Comparison of ENCODE assay signal across 21 cellular contexts in the genomic region with DNA sequence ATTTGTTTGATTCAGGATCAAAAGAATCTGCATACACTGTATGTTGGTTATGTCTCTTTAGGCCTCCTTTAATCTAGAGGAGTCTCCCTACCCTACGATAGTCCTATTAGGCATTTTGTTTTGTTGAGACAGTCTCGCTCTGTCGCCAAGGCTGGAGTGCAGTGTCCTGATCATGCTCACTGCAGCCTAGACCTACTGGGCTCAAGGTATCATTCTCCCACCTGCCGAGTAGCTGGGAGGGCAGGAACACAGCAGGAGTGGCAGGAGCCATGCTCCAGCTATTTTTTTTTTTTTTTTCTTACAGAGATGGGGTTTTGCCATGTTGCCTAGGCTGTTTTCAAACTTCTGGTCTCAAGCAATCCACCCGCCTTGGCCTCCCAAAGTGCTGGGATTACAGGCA.
"Had no signal": no experiment of that assay in that cellular context is flagged by ENCODE, and none has a peak within 500 bp of the region (broad histone marks: within the 10 kb centered on the region; RNA-seq: fewer than 3 reads in every experiment).

No MANE protein-coding gene starts in this region.

- H3K36me3 ChIP-seq: SJSA1 had no signal

- FAIRE-seq: HepG2, K562, RCC 7860 had no signal

- H3K9ac ChIP-seq: KMS-11 had no signal

- H3K9me3 ChIP-seq: SJSA1 had no signal

- DNase-seq: Kasumi-1, MM.1S, NCI-H1092 treated with DMSO at 0.1 percent for 48 hours, NCI-H1436, NCI-H187, NCI-H2029, NCI-H2081 treated with DMSO at 0.1 percent for 48 hours, NCI-H226, NCI-H446, NCI-H510A, NCI-H524 treated with DMSO at 0.1 percent for 48 hours, Right ventricle myocardium superior, RPMI8226, SIG-M5 had no signal

- H3K4me2 ChIP-seq: KMS-11 had no signal

- H3K4me3 Mint-ChIP-seq: IgD-negative memory B cell had no signal

- H3K27ac Mint-ChIP-seq: IgD-negative memory B cell had no signal

- H3K27ac ChIP-seq: KMS-11, SJSA1, SK-N-MC had no signal

- H3K27me3 ChIP-seq: SJSA1 had no signal

- H3K4me1 ChIP-seq: SJSA1 had no signal

- H3K4me3 ChIP-seq: K562, SJSA1, SK-N-MC had no signal

- H3K4me1 Mint-ChIP-seq: IgD-negative memory B cell had no signal

- H3K36me3 Mint-ChIP-seq: IgD-negative memory B cell had no signal

- ATAC-seq: HepG2, K562 had no signal
